In genomic region chr11:131849485-131849884, GRCh38 we compare ENCODE assay signal across 7 cellular contexts.
"Had no signal": no experiment of that assay in that cellular context is flagged by ENCODE, and none has a peak within 500 bp of the region (broad histone marks: within the 10 kb centered on the region; RNA-seq: fewer than 3 reads in every experiment).

No MANE protein-coding gene starts in this region.

- H3K4me1 ChIP-seq: HAP-1 had no signal

- H2AFZ ChIP-seq: GM23338 had no signal

- H3K36me3 ChIP-seq: HAP-1 had no signal

- H3K4me3 ChIP-seq: GM23338, HAP-1, K562 had no signal

- H3K9me3 ChIP-seq: HAP-1 had no signal

- ATAC-seq: GM23338, HCT116, K562 had no signal

- DNase-seq: H7, HFFc6, KG1 had no signal

- H3K4me2 ChIP-seq: GM23338 had no signal
